ENCODE assay signal across 21 cellular contexts in genomic region chr4:105963461-105964400, GRCh38.
A peak's percentile ranks its signal among the peaks of the same experiment; 100 is the strongest.
DNase-seq lines count a peak whose midpoint lies in the region; ATAC-seq and TF ChIP-seq lines count a peak whose summit lies in the region.
"Had no signal": no experiment of that assay in that cellular context is flagged by ENCODE, and none has a peak within 500 bp of the region (broad histone marks: within the 10 kb centered on the region; RNA-seq: fewer than 3 reads in every experiment).

No MANE protein-coding gene starts in this region.

- 73 to 78% methylated on average over 3 of the region's 3 CpGs for WGBS in heart right ventricle, 2 donors

- H3K27me3 ChIP-seq in breast epithelium (no peaks in the 10 kb centered on the region), left lung (no peaks in the 10 kb centered on the region), heart right ventricle (no peaks in the 10 kb centered on the region), neural progenitor cell (no peaks in the 10 kb centered on the region)
- H3K27me3 ChIP-seq: SJSA1, tibial nerve had no signal

- H3K4me1 ChIP-seq in breast epithelium (peaks cover 0 to 5% of the 10 kb centered on the region in 2 donors), left lung (no peaks in the 10 kb centered on the region), heart right ventricle (peaks cover 0 to 27% (median 18%) of the 10 kb centered on the region in 9 donors), neural progenitor cell (no peaks in the 10 kb centered on the region)

- H3K27ac Mint-ChIP-seq in MCF 10A (ENCODE audit: low read depth, unreplicated experiment): peak overlapping the region; percentile 46
- H3K27ac Mint-ChIP-seq in neural progenitor cell: no peak overlapping the region
- H3K27ac Mint-ChIP-seq: endodermal cell had no signal

- no peak overlapping the region for H3K9ac ChIP-seq in neural progenitor cell

- TF ChIP-seq POLR2A in breast epithelium (IDR thresholded peaks at IDR 0.05): no peak

- H4K20me1 ChIP-seq in neural progenitor cell (ENCODE audit: low read depth): no peaks in the 10 kb centered on the region

- no peaks in the 10 kb centered on the region for H3K79me2 ChIP-seq in neural progenitor cell (ENCODE audit: low read depth)

- DNase-seq in MCF 10A (ENCODE audit: unreplicated experiment) (peak; percentile 23), breast epithelium (ENCODE audit: low spot score in 2 of 2) (no peak), dedifferentiated amniotic fluid mesenchymal stem cell (ENCODE audit: extremely low spot score) (peak; percentile 31), left lung (no peak), heart right ventricle (no peak), neural progenitor cell (ENCODE audit: low spot score) (no peak)
- DNase-seq: activated CD4-positive, CD25-positive, alpha-beta regulatory T cell; activated naive CD4-positive, alpha-beta T cell treated with anti-CD3 and anti-CD28 coated beads, Interleukin-2, amount 50 U/mL, for 16 hours; activated T-cell treated with anti-CD3 and anti-CD28 coated beads, Interleukin-2, amount 50 U/mL, for 48 hours; endodermal cell; left ventricle myocardium inferior; NCI-H2171; NCI-H748 treated with DMSO at 0.1 percent for 48 hours; stimulated activated naive CD8-positive, alpha-beta T cell treated with anti-CD3 and anti-CD28 coated beads, Interleukin-15, Interleukin-2, amounts not matched to agents 100 U/mL and 50 U/mL, for 24 hours; T-helper 2 cell had no signal

- no peaks in the 10 kb centered on the region for H3F3A ChIP-seq in neural progenitor cell (ENCODE audit: low read depth)

- no peak overlapping the region for H3K4me3 Mint-ChIP-seq in MCF 10A (ENCODE audit: unreplicated experiment)
- no peak overlapping the region for H3K4me3 Mint-ChIP-seq in neural progenitor cell
- H3K4me3 Mint-ChIP-seq: endodermal cell had no signal

- H3K27me3 Mint-ChIP-seq in MCF 10A (ENCODE audit: insufficient read depth, unreplicated experiment) (no peaks in the 10 kb centered on the region), neural progenitor cell (ENCODE audit: insufficient read depth, low read depth) (peaks cover 1% of the 10 kb centered on the region)

- H3K36me3 ChIP-seq in breast epithelium (no peaks in the 10 kb centered on the region), left lung (no peaks in the 10 kb centered on the region), heart right ventricle (no peaks in the 10 kb centered on the region), neural progenitor cell (no peaks in the 10 kb centered on the region)
- H3K36me3 ChIP-seq: left ventricle myocardium inferior, SJSA1, tibial nerve had no signal

- H3K36me3 Mint-ChIP-seq in MCF 10A (ENCODE audit: insufficient read depth, unreplicated experiment) (no peaks in the 10 kb centered on the region), neural progenitor cell (no peaks in the 10 kb centered on the region)

- POLR2A ChIA-PET in MCF 10A (lab: Yijun Ruan, JAX): interaction anchor here (0.5 to 0.8 kb wide), 3 partner anchors 30 to 165 kb away, joined by 3 read pairs; no protein-coding TSS in a partner anchor

- no peak overlapping the region for H3K27ac ChIP-seq in breast epithelium
- no peak overlapping the region for H3K27ac ChIP-seq in left lung
- H3K27ac ChIP-seq in heart right ventricle: no peak overlapping the region
- no peak overlapping the region for H3K27ac ChIP-seq in neural progenitor cell
- H3K27ac ChIP-seq: 22Rv1, left ventricle myocardium inferior, SJSA1, tibial nerve had no signal

- peaks cover 22% of the 10 kb centered on the region for H3K4me1 Mint-ChIP-seq in MCF 10A (ENCODE audit: insufficient read depth, unreplicated experiment)
- H3K4me1 Mint-ChIP-seq in neural progenitor cell: peaks cover 5% of the 10 kb centered on the region

- intact Hi-C loops in MCF 10A (cut with micrococcal nuclease): no loop called here
- intact Hi-C loops in breast epithelium (cut with DNase I; ENCODE audit: low total_unique reads): no loop called here
- intact Hi-C loops in left lung (cut with DNase I): no loop called here
- intact Hi-C loops in heart right ventricle (cut with DNase I): no loop called here

- H3K4me3 ChIP-seq in breast epithelium (no peak overlapping the region), left lung (no peak overlapping the region), heart right ventricle (no peak overlapping the region), neural progenitor cell (no peak overlapping the region)
- H3K4me3 ChIP-seq: left ventricle myocardium inferior, SJSA1, tibial nerve had no signal

- H3K9me3 ChIP-seq in breast epithelium (no peaks in the 10 kb centered on the region), left lung (no peaks in the 10 kb centered on the region), heart right ventricle (no peaks in the 10 kb centered on the region), neural progenitor cell (ENCODE audit: low read depth) (no peaks in the 10 kb centered on the region)
- H3K9me3 ChIP-seq: left ventricle myocardium inferior, SJSA1, tibial nerve had no signal

- H3K4me2 ChIP-seq in neural progenitor cell: no peak overlapping the region

- H3K9me3 Mint-ChIP-seq in MCF 10A (ENCODE audit: unreplicated experiment) (no peaks in the 10 kb centered on the region), neural progenitor cell (no peaks in the 10 kb centered on the region)
- H3K9me3 Mint-ChIP-seq: endodermal cell had no signal

- TF ChIP-seq CTCF in MCF 10A (IDR thresholded peaks at IDR 0.05; ENCODE audit: unreplicated experiment) (no peak), breast epithelium (IDR thresholded peaks at IDR 0.05) (no peak), left lung (IDR thresholded peaks at IDR 0.05) (no peak), heart right ventricle (IDR thresholded peaks at IDR 0.05) (no peak), neural progenitor cell (IDR thresholded peaks at IDR 0.05) (no peak)

- CTCF ChIA-PET in MCF 10A (lab: Yijun Ruan, JAX): interaction anchor here (0.5 to 0.8 kb wide), 3 partner anchors 9 to 254 kb away, joined by 3 to 5 read pairs (median 4); no protein-coding TSS in a partner anchor

- H2AFZ ChIP-seq in neural progenitor cell (replicated peaks): no peak overlapping the region

- BruUV-seq in MCF 10A (replicated peaks; lab: Mats Ljungman, UMichigan): no TSS peak

- peak; percentile 44 for ATAC-seq in left lung
- no peak for ATAC-seq in HG02981 (IDR thresholded peaks at IDR 0.05; ENCODE audit: unreplicated experiment)
- ATAC-seq in HG03342 (IDR thresholded peaks at IDR 0.05; ENCODE audit: unreplicated experiment): no peak
- ATAC-seq in heart right ventricle: no peak
- ATAC-seq: sciatic nerve; stimulated activated naive CD8-positive, alpha-beta T cell treated with anti-CD3 and anti-CD28 coated beads, Interleukin-15, Interleukin-2, amounts not matched to agents 100 U/mL and 50 U/mL, for 24 hours had no signal

Comparison
In these comparisons a context has a peak if more than half of its experiments do, and no peak if none do; other contexts are left out.
1. DNase-seq: peak in MCF 10A (single experiment) and dedifferentiated amniotic fluid mesenchymal stem cell (single experiment); none in breast epithelium (0 of 2), left lung (0 of 2), heart right ventricle (0 of 2) and neural progenitor cell (single experiment).